2 cellular contexts compared by ENCODE assay signal in the genomic region with DNA sequence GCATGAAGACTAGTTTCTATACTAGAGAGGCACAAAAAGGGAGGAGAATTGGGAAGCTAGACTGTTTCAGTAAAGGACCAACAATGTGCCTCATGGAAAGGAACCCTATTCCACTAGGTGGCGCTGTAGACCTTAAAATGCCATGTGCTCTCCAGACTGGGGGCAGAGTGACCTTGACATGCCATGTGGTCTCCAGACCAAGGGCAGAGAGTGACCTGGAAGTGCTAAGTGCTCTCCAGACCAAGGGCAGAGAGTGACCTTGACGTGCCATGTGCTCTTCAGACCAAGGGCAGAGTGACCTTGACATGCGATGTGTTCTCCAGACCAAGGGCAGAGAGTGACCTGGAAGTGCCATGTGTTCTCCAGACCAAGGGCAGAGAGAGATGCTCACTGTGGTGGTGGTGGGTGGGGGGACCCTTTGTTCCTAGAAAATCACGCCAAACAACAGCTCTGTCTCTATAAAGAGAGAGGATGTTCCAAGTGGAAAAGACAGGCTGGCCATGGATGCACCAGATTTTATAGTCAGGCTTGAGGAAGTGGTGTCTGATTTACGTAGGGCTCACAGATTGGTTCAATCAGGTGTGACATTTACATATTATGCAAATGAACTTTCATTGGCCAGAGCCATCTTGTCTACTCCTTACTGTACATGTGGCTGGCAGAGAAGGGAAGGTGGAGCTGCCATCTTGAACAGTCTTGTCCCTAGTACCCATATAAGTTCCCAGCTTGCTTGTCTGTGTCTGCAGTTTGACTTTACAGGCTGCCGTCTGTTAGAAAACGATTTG.
TF ChIP-seq lines count a peak whose summit lies in the region.

No MANE protein-coding gene starts in this region.

TF ChIP-seq in K562, 482 proteins besides CTCF, POLR2A, EP300 and RAD21 (continued from another document):
- TF ChIP-seq, protein P1, sequence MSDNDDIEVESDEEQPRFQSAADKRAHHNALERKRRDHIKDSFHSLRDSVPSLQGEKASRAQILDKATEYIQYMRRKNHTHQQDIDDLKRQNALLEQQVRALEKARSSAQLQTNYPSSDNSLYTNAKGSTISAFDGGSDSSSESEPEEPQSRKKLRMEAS (CRISPR knock-in tag; IDR thresholded peaks at IDR 0.05), result peak; percentile 72
- TF ChIP-seq MYC (IDR thresholded peaks at IDR 0.05; ENCODE audit: low read depth, low read length) (peak; percentile 55; the same call in 1 of the 2 replicates), MYC (CRISPR knock-in tag; IDR thresholded peaks at IDR 0.05; ENCODE audit: borderline replicate concordance, low read depth) (no peak), NR2C1 (IDR thresholded peaks at IDR 0.05) (peak; percentile 62), NR2C1 (tag; IDR thresholded peaks at IDR 0.05) (peak; percentile 54; the same call in 1 of the 2 replicates), SMC3 (conservative IDR thresholded peaks at IDR 0.05; ENCODE audit: insufficient read depth, low read depth, low read length) (peak; percentile 30; the same call in 1 of the 2 replicates)

TF ChIP-seq in neural cell, 6 proteins besides CTCF, POLR2A, EP300 and RAD21 (continued from another document):
- TF ChIP-seq REST (IDR thresholded peaks at IDR 0.05; ENCODE audit: borderline replicate concordance), result no peak
